8 cellular contexts compared by ENCODE assay signal in genomic region chr3:126389112-126389791, GRCh38. TPM values are rescaled to one million over a fixed set of nuclear protein-coding genes. Genes with fewer than 3 reads are reported as not detected.
DNase-seq lines count a peak whose midpoint lies in the region; ATAC-seq and TF ChIP-seq lines count a peak whose summit lies in the region.

No MANE protein-coding gene starts in this region.

- intact Hi-C loops in Right ventricle myocardium inferior (cut with DNase I): loop anchor here (1.0 to 2.0 kb wide), 4 partner anchors 32 to 255 kb away; partner anchors contain the start of gene KLF15

- H3K36me3 ChIP-seq in OCI-LY1 (ENCODE audit: insufficient read depth, low read length): no peaks in the 10 kb centered on the region

- H3K27me3 Mint-ChIP-seq in activated naive CD8-positive, alpha-beta T cell treated with anti-CD3 and anti-CD28 coated beads, Interleukin-2, amount 50 U/mL, for 24 hours: peaks cover 47% of the 10 kb centered on the region

- no peaks in the 10 kb centered on the region for H3K9me3 ChIP-seq in OCI-LY1 (ENCODE audit: low read length)

- no peaks in the 10 kb centered on the region for H3K79me2 ChIP-seq in OCI-LY1 (ENCODE audit: insufficient read depth, low read length)

- H3K36me3 Mint-ChIP-seq in activated naive CD8-positive, alpha-beta T cell treated with anti-CD3 and anti-CD28 coated beads, Interleukin-2, amount 50 U/mL, for 24 hours (ENCODE audit: low read depth): no peaks in the 10 kb centered on the region

- H3K4me1 Mint-ChIP-seq in activated naive CD8-positive, alpha-beta T cell treated with anti-CD3 and anti-CD28 coated beads, Interleukin-2, amount 50 U/mL, for 24 hours: peaks cover 3% of the 10 kb centered on the region

- no peaks in the 10 kb centered on the region for H4K20me1 ChIP-seq in OCI-LY1 (ENCODE audit: insufficient read depth, low read length)

- peak; percentile 57 for DNase-seq in activated naive CD8-positive, alpha-beta T cell treated with anti-CD3 and anti-CD28 coated beads, Interleukin-2, amount 50 U/mL, for 24 hours
- DNase-seq in Right ventricle myocardium inferior (ENCODE audit: missing footprints): peak; percentile 95
- peak; percentile 24 to 93 (median 81) for DNase-seq in nucleus accumbens (lab: John Stamatoyannopoulos, UW)
- DNase-seq in ureter (ENCODE audit: low spot score): peak; percentile 92

- H3K4me3 ChIP-seq in OCI-LY1 (ENCODE audit: low read depth, low read length, poor library complexity, severe bottlenecking): no peak overlapping the region

- peak; percentile 79 for ATAC-seq in HG03460 (IDR thresholded peaks at IDR 0.05; ENCODE audit: unreplicated experiment)
- peak; percentile 81 for ATAC-seq in activated naive CD8-positive, alpha-beta T cell treated with anti-CD3 and anti-CD28 coated beads, Interleukin-2, amount 50 U/mL, for 24 hours
- ATAC-seq in Right ventricle myocardium inferior: peak; percentile 97

- no peak overlapping the region for H3K4me2 ChIP-seq in OCI-LY1 (ENCODE audit: low read length)

- H3K9ac ChIP-seq in OCI-LY1 (ENCODE audit: low read length): no peak overlapping the region

- no peak overlapping the region for H3K4me3 Mint-ChIP-seq in activated naive CD8-positive, alpha-beta T cell treated with anti-CD3 and anti-CD28 coated beads, Interleukin-2, amount 50 U/mL, for 24 hours

- H3K27ac ChIP-seq in 22Rv1: no peak overlapping the region
- no peak overlapping the region for H3K27ac ChIP-seq in OCI-LY1 (ENCODE audit: low read depth, low read length, poor library complexity, severe bottlenecking)

- H3K9me3 Mint-ChIP-seq in activated naive CD8-positive, alpha-beta T cell treated with anti-CD3 and anti-CD28 coated beads, Interleukin-2, amount 50 U/mL, for 24 hours: no peaks in the 10 kb centered on the region

- no peaks in the 10 kb centered on the region for H3K27me3 ChIP-seq in OCI-LY1 (ENCODE audit: insufficient read depth, low read length)

- H3F3A ChIP-seq in OCI-LY1 (ENCODE audit: insufficient read depth, low read length): no peaks in the 10 kb centered on the region

- H3K27ac Mint-ChIP-seq in activated naive CD8-positive, alpha-beta T cell treated with anti-CD3 and anti-CD28 coated beads, Interleukin-2, amount 50 U/mL, for 24 hours: no peak overlapping the region

- no peak overlapping the region for H2AFZ ChIP-seq in OCI-LY1 (ENCODE audit: low read length)

- no peaks in the 10 kb centered on the region for H3K4me1 ChIP-seq in OCI-LY1 (ENCODE audit: insufficient read depth, low read length, severe bottlenecking)

- no peaks in the 10 kb centered on the region for H3K9me2 ChIP-seq in OCI-LY1 (ENCODE audit: low read depth, low read length)

- TF ChIP-seq CTCF in 22Rv1 (IDR thresholded peaks at IDR 0.05) (peak; percentile 98), GM12873 (IDR thresholded peaks at IDR 0.05; ENCODE audit: insufficient read depth, low read depth, low read length, missing control alignments) (peak; percentile 87), OCI-LY1 (IDR thresholded peaks at IDR 0.05; ENCODE audit: low read length) (peak; percentile 53)

RNA-seq across cellular contexts. Expression of gene CFAP100, which starts 5.5 kb away (rescaled TPM):
- total RNA-seq in Right ventricle myocardium inferior: not detected
- total RNA-seq in ureter: not detected

RNA-seq across cellular contexts. Expression of gene KLF15, which starts 32.0 kb away (rescaled TPM):
- 33.0 TPM for total RNA-seq in Right ventricle myocardium inferior
- total RNA-seq in ureter: 18.9 TPM
